In the genomic region with DNA sequence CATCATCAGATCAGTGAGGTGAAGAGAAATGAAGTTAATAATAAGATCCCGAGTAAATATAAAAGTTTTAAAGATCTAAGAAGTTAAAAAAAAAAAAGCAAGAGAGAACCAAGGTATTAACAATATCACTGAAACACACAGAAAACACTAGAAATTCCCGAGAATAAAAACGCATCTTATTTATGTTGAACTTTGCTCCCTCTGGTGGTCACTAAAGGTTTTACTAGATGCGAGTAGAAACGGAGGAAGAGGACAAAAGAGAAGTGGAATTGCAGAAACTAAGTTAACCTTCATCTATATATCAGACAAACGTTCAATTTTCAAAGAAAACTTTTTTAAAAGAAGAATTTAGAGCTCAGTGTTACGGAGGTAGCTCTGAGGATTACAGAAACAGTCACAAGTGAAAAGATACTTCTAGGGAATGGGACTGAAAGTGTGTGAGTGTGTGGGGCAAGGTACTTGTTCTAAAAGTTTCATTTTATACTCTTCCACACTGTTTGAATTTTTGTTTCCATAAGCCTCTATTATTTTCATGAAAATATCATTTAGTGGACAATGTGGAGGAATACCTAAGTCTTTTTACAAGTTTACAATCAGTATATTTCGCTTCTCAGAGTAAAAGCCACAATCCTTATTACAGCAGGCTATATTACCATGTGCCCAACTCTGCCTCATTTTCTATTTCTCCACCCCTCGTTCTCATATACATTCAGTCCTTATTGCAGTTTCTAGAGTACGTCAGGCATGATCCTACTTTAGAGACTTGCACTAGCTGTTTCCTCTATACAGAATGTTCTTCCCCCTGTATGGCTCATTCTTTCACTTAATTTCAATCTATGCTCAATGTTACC, we compare ENCODE assay signal across 9 cellular contexts. TPM values are rescaled to one million over a fixed set of nuclear protein-coding genes. Genes with fewer than 3 reads are reported as not detected.
DNase-seq lines count a peak whose midpoint lies in the region; ATAC-seq, FAIRE-seq and TF ChIP-seq lines count a peak whose summit lies in the region.
"Had no signal": no experiment of that assay in that cellular context is flagged by ENCODE, and none has a peak within 500 bp of the region (broad histone marks: within the 10 kb centered on the region; RNA-seq: fewer than 3 reads in every experiment).

No MANE protein-coding gene starts in this region.

- H3K36me3 Mint-ChIP-seq in activated naive CD8-positive, alpha-beta T cell treated with anti-CD3 and anti-CD28 coated beads, Interleukin-2, amount 10 ng/mL, durations not matched to agents 7 days and 5 days = peaks cover 9% of the 10 kb centered on the region
- peaks cover 24% of the 10 kb centered on the region for H3K36me3 Mint-ChIP-seq in activated naive CD8-positive, alpha-beta T cell treated with anti-CD3 and anti-CD28 coated beads, Interleukin-2, amount 50 U/mL, for 24 hours (ENCODE audit: low read depth)

- TF ChIP-seq CTCF in MM.1S (IDR thresholded peaks at IDR 0.05; ENCODE audit: low read length) (peak; percentile 90), pancreas (IDR thresholded peaks at IDR 0.05) (peak; percentile 39 to 68 (median 43))

- WGBS in pancreas, 2 donors = 22 to 25% methylated on average over 10 of the region's 10 CpGs

- H3K27ac Mint-ChIP-seq in activated naive CD8-positive, alpha-beta T cell treated with anti-CD3 and anti-CD28 coated beads, Interleukin-2, amount 10 ng/mL, durations not matched to agents 7 days and 5 days = no peak overlapping the region
- no peak overlapping the region for H3K27ac Mint-ChIP-seq in activated naive CD8-positive, alpha-beta T cell treated with anti-CD3 and anti-CD28 coated beads, Interleukin-2, amount 50 U/mL, for 24 hours

- H3K4me1 ChIP-seq in MM.1S (ENCODE audit: low read length) (peaks cover 7% of the 10 kb centered on the region; the same call in 1 of the 2 replicates), pancreas (no peaks in the 10 kb centered on the region)
- H3K4me1 ChIP-seq in effector memory CD4-positive, alpha-beta T cell (ENCODE audit: control insufficient read depth, insufficient read depth, low read length, poor library complexity, severe bottlenecking) = no peaks in the 10 kb centered on the region

- H2AFZ ChIP-seq in MM.1S (ENCODE audit: low read length) = no peak overlapping the region

- H3K36me3 ChIP-seq in MM.1S (replicated peaks; ENCODE audit: insufficient read depth, low read length) (peaks cover 3% of the 10 kb centered on the region), pancreas (no peaks in the 10 kb centered on the region)
- H3K36me3 ChIP-seq in effector memory CD4-positive, alpha-beta T cell (ENCODE audit: control insufficient read depth, insufficient read depth, low read length) = peaks cover 4% of the 10 kb centered on the region

- H3K79me2 ChIP-seq in MM.1S (ENCODE audit: low read length) = peaks cover 15% of the 10 kb centered on the region

- no peak for DNase-seq in activated naive CD8-positive, alpha-beta T cell treated with anti-CD3 and anti-CD28 coated beads, Interleukin-2, amount 10 ng/mL, durations not matched to agents 7 days and 5 days
- DNase-seq in activated naive CD8-positive, alpha-beta T cell treated with anti-CD3 and anti-CD28 coated beads, Interleukin-2, amount 50 U/mL, for 24 hours = no peak
- DNase-seq in MM.1S (peak; percentile 69), SKM-1 (lab: John Stamatoyannopoulos, UW; ENCODE audit: unreplicated experiment) (peak; percentile 75), fibroblast of gingiva (ENCODE audit: low read depth) (peak; percentile 45), pancreas (no peak)
- no peak for DNase-seq in effector memory CD4-positive, alpha-beta T cell

- peaks cover 12% of the 10 kb centered on the region for H3K4me1 Mint-ChIP-seq in activated naive CD8-positive, alpha-beta T cell treated with anti-CD3 and anti-CD28 coated beads, Interleukin-2, amount 10 ng/mL, durations not matched to agents 7 days and 5 days
- peaks cover 13% of the 10 kb centered on the region for H3K4me1 Mint-ChIP-seq in activated naive CD8-positive, alpha-beta T cell treated with anti-CD3 and anti-CD28 coated beads, Interleukin-2, amount 50 U/mL, for 24 hours

- 0 out of 2 replicates have a peak overlapping the region, but pooled peaks have one; percentile 1 for H3K9ac ChIP-seq in MM.1S (ENCODE audit: low read length)

- POLR2A ChIA-PET in activated naive CD8-positive, alpha-beta T cell treated with anti-CD3 and anti-CD28 coated beads, Interleukin-2, amount 10 ng/mL, durations not matched to agents 7 days and 5 days (lab: Charles Lee) = no interaction called here

- H4K20me1 ChIP-seq in MM.1S (ENCODE audit: insufficient read depth, low read length) = no peaks in the 10 kb centered on the region; the same call in 1 of the 2 replicates

- ATAC-seq in activated naive CD8-positive, alpha-beta T cell treated with anti-CD3 and anti-CD28 coated beads, Interleukin-2, amount 10 ng/mL, durations not matched to agents 7 days and 5 days (ENCODE audit: low read depth) = peak; percentile 39
- no peak for ATAC-seq in activated naive CD8-positive, alpha-beta T cell treated with anti-CD3 and anti-CD28 coated beads, Interleukin-2, amount 50 U/mL, for 24 hours
- ATAC-seq in pancreas (peak in 3 of 4 donors; percentile 62 to 74 (median 71)), GM21529 (IDR thresholded peaks at IDR 0.05; ENCODE audit: unreplicated experiment) (no peak)

- H3K27ac ChIP-seq in MM.1S (ENCODE audit: low read length) = no peak overlapping the region
- no peak overlapping the region for H3K27ac ChIP-seq in pancreas
- no peak overlapping the region for H3K27ac ChIP-seq in effector memory CD4-positive, alpha-beta T cell (ENCODE audit: insufficient read depth, low read length, poor library complexity, severe bottlenecking)
- H3K27ac ChIP-seq: epithelial cell of prostate had no signal

- no peaks in the 10 kb centered on the region for H3K9me3 Mint-ChIP-seq in activated naive CD8-positive, alpha-beta T cell treated with anti-CD3 and anti-CD28 coated beads, Interleukin-2, amount 10 ng/mL, durations not matched to agents 7 days and 5 days
- H3K9me3 Mint-ChIP-seq in activated naive CD8-positive, alpha-beta T cell treated with anti-CD3 and anti-CD28 coated beads, Interleukin-2, amount 50 U/mL, for 24 hours = no peaks in the 10 kb centered on the region

- intact Hi-C loops in pancreas (cut with DNase I) = loop anchor here in 1 of 3 donors (5.0 kb wide), 1 partner anchor 230 kb away; no protein-coding TSS in a partner anchor

- no peaks in the 10 kb centered on the region for H3K9me3 ChIP-seq in MM.1S (replicated peaks; ENCODE audit: insufficient read depth, low read length)
- H3K9me3 ChIP-seq in pancreas = no peaks in the 10 kb centered on the region
- H3K9me3 ChIP-seq in effector memory CD4-positive, alpha-beta T cell (ENCODE audit: control insufficient read depth, low read length) = no peaks in the 10 kb centered on the region

- peak; percentile 87 for FAIRE-seq in pancreas (lab: Jason Lieb, UNC)

- peak overlapping the region; percentile 44 for H3K4me2 ChIP-seq in MM.1S (ENCODE audit: low read depth, low read length)

- H3K4me3 Mint-ChIP-seq in activated naive CD8-positive, alpha-beta T cell treated with anti-CD3 and anti-CD28 coated beads, Interleukin-2, amount 10 ng/mL, durations not matched to agents 7 days and 5 days = no peak overlapping the region
- no peak overlapping the region for H3K4me3 Mint-ChIP-seq in activated naive CD8-positive, alpha-beta T cell treated with anti-CD3 and anti-CD28 coated beads, Interleukin-2, amount 50 U/mL, for 24 hours

- 0 out of 2 replicates have a peak, but pooled peaks cover 5% of the 10 kb centered on the region for H3F3A ChIP-seq in MM.1S (ENCODE audit: insufficient read depth, low read length)

- H3K27me3 ChIP-seq in MM.1S (replicated peaks; ENCODE audit: insufficient read depth, low read length) (no peaks in the 10 kb centered on the region), pancreas (no peaks in the 10 kb centered on the region)
- no peaks in the 10 kb centered on the region for H3K27me3 ChIP-seq in effector memory CD4-positive, alpha-beta T cell (replicated peaks; ENCODE audit: control insufficient read depth, insufficient read depth, low read length, poor library complexity, severe bottlenecking)

- H3K27me3 Mint-ChIP-seq in activated naive CD8-positive, alpha-beta T cell treated with anti-CD3 and anti-CD28 coated beads, Interleukin-2, amount 10 ng/mL, durations not matched to agents 7 days and 5 days = no peaks in the 10 kb centered on the region
- H3K27me3 Mint-ChIP-seq in activated naive CD8-positive, alpha-beta T cell treated with anti-CD3 and anti-CD28 coated beads, Interleukin-2, amount 50 U/mL, for 24 hours = no peaks in the 10 kb centered on the region

- H3K9me2 ChIP-seq in MM.1S (replicated peaks; ENCODE audit: insufficient read depth, low read length) = no peaks in the 10 kb centered on the region

- H3K4me3 ChIP-seq in MM.1S (ENCODE audit: low read length) = peak overlapping the region; percentile 10; the same call in 1 of the 2 replicates
- H3K4me3 ChIP-seq in pancreas = no peak overlapping the region
- no peak overlapping the region for H3K4me3 ChIP-seq in effector memory CD4-positive, alpha-beta T cell (ENCODE audit: insufficient read depth, low read depth, low read length, poor library complexity, severe bottlenecking)

RNA-seq across cellular contexts. Expression of a gene that starts 19.7 kb away (rescaled TPM):
- total RNA-seq in activated naive CD8-positive, alpha-beta T cell treated with anti-CD3 and anti-CD28 coated beads, Interleukin-2, amount 10 ng/mL, durations not matched to agents 7 days and 5 days = 10 to 100 TPM; 45.7 to 49.3 TPM
- 10 to 100 TPM; 15.0 to 20.7 (median 16.2) TPM for total RNA-seq in pancreas
- polyA plus RNA-seq in pancreas = 10 to 100 TPM; 23.0 to 25.1 TPM

Comparison
In these comparisons a context has a peak if more than half of its experiments do, and no peak if none do; other contexts are left out.
1. ATAC-seq: peak in activated naive CD8-positive, alpha-beta T cell treated with anti-CD3 and anti-CD28 coated beads, Interleukin-2, amount 10 ng/mL, durations not matched to agents 7 days and 5 days (single experiment) and pancreas (3 of 4); none in activated naive CD8-positive, alpha-beta T cell treated with anti-CD3 and anti-CD28 coated beads, Interleukin-2, amount 50 U/mL, for 24 hours (single experiment) and GM21529 (single experiment).
2. DNase-seq: peak in MM.1S (single experiment), SKM-1 (single experiment) and fibroblast of gingiva (single experiment); none in activated naive CD8-positive, alpha-beta T cell treated with anti-CD3 and anti-CD28 coated beads, Interleukin-2, amount 10 ng/mL, durations not matched to agents 7 days and 5 days (single experiment), activated naive CD8-positive, alpha-beta T cell treated with anti-CD3 and anti-CD28 coated beads, Interleukin-2, amount 50 U/mL, for 24 hours (single experiment), pancreas (0 of 6) and effector memory CD4-positive, alpha-beta T cell (0 of 3).